Comparison of ENCODE assay signal across 24 cellular contexts in genomic region chr18:47260924-47261701, GRCh38. TPM values are rescaled to one million over a fixed set of nuclear protein-coding genes. Genes with fewer than 3 reads are reported as not detected.
DNase-seq lines count a peak whose midpoint lies in the region; TF ChIP-seq lines count a peak whose summit lies in the region.
"Had no signal": no experiment of that assay in that cellular context is flagged by ENCODE, and none has a peak within 500 bp of the region (broad histone marks: within the 10 kb centered on the region; RNA-seq: fewer than 3 reads in every experiment).

No MANE protein-coding gene starts in this region.

- no peak overlapping the region for H2AFZ ChIP-seq in MM.1S (ENCODE audit: low read length)
- H2AFZ ChIP-seq: GM23248 had no signal

- H3K9ac ChIP-seq in MM.1S (ENCODE audit: low read length): no peak overlapping the region
- H3K9ac ChIP-seq: GM23248 had no signal

- WGBS in thyroid gland, 2 donors: 8 to 9% methylated on average over 43 to 53 of the region's 64 CpGs

- H3K9me3 ChIP-seq in thyroid gland: no peaks in the 10 kb centered on the region
- H3K9me3 ChIP-seq in MM.1S (replicated peaks; ENCODE audit: insufficient read depth, low read length): no peaks in the 10 kb centered on the region

- no peak overlapping the region for H3K27ac Mint-ChIP-seq in brain
- no peak overlapping the region for H3K27ac Mint-ChIP-seq in activated T-helper 2 cell treated with anti-CD3 and anti-CD28 coated beads, Interferon-gamma antibody, Interleukin-2, Interleukin-4, amounts not matched to agents 10 μg/mL and 5 μg/mL and 100 μg/mL, durations not matched to agents 14 hours and 24 hours and 36 hours
- H3K27ac Mint-ChIP-seq: T-helper 2 cell treated with Interferon-gamma antibody and Interleukin-4, amounts not matched to agents 5 μg/mL and 100 μg/mL, for 36 hours had no signal

- H3K27me3 Mint-ChIP-seq in brain: peaks cover 99% of the 10 kb centered on the region
- peaks cover 64% of the 10 kb centered on the region for H3K27me3 Mint-ChIP-seq in activated T-helper 2 cell treated with anti-CD3 and anti-CD28 coated beads, Interferon-gamma antibody, Interleukin-2, Interleukin-4, amounts not matched to agents 10 μg/mL and 5 μg/mL and 100 μg/mL, durations not matched to agents 14 hours and 24 hours and 36 hours (ENCODE audit: low read depth)

- peaks cover 0 to 15% (median 3%) of the 10 kb centered on the region in 5 experiments for H3K9me3 Mint-ChIP-seq in brain
- H3K9me3 Mint-ChIP-seq in activated T-helper 2 cell treated with anti-CD3 and anti-CD28 coated beads, Interferon-gamma antibody, Interleukin-2, Interleukin-4, amounts not matched to agents 10 μg/mL and 5 μg/mL and 100 μg/mL, durations not matched to agents 14 hours and 24 hours and 36 hours: no peaks in the 10 kb centered on the region
- H3K9me3 Mint-ChIP-seq: T-helper 2 cell treated with Interferon-gamma antibody and Interleukin-4, amounts not matched to agents 5 μg/mL and 100 μg/mL, for 36 hours had no signal

- peaks cover 32% of the 10 kb centered on the region for H3K4me1 Mint-ChIP-seq in brain
- H3K4me1 Mint-ChIP-seq in activated T-helper 2 cell treated with anti-CD3 and anti-CD28 coated beads, Interferon-gamma antibody, Interleukin-2, Interleukin-4, amounts not matched to agents 10 μg/mL and 5 μg/mL and 100 μg/mL, durations not matched to agents 14 hours and 24 hours and 36 hours (ENCODE audit: low read depth): no peaks in the 10 kb centered on the region
- H3K4me1 Mint-ChIP-seq: naive B cell had no signal

- H3K4me2 ChIP-seq in MM.1S (ENCODE audit: low read depth, low read length): no peak overlapping the region

- TF ChIP-seq CTCF in C4-2B (conservative IDR thresholded peaks at IDR 0.05) (peak; percentile 20), GM12874 (IDR thresholded peaks at IDR 0.05; ENCODE audit: insufficient read depth, low read depth, low read length) (0 out of 2 replicates have a peak, but pooled peaks have one; percentile 14), brain (conservative IDR thresholded peaks at IDR 0.05) (peak in 1 of 2 experiments; percentile 36), thyroid gland (IDR thresholded peaks at IDR 0.05) (no peak), MM.1S (IDR thresholded peaks at IDR 0.05; ENCODE audit: low read length) (no peak)

- H4K20me1 ChIP-seq in MM.1S (ENCODE audit: insufficient read depth, low read length): no peaks in the 10 kb centered on the region

- H3K4me3 ChIP-seq in thyroid gland (replicated peaks in 1 of 3) (no peak overlapping the region), MM.1S (ENCODE audit: low read length) (no peak overlapping the region)
- H3K4me3 ChIP-seq: esophagus squamous epithelium, GM23248 had no signal

- intact Hi-C loops in activated T-helper 2 cell treated with anti-CD3 and anti-CD28 coated beads, Interferon-gamma antibody, Interleukin-2, Interleukin-4, amounts not matched to agents 10 μg/mL and 5 μg/mL and 100 μg/mL, durations not matched to agents 14 hours and 24 hours and 36 hours (cut with micrococcal nuclease): no loop called here
- intact Hi-C loops in thyroid gland (cut with DNase I): no loop called here

- H3K9me2 ChIP-seq in MM.1S (replicated peaks; ENCODE audit: insufficient read depth, low read length): no peaks in the 10 kb centered on the region

- H3K36me3 ChIP-seq in thyroid gland (no peaks in the 10 kb centered on the region), MM.1S (replicated peaks; ENCODE audit: insufficient read depth, low read length) (no peaks in the 10 kb centered on the region)
- H3K36me3 ChIP-seq: esophagus squamous epithelium had no signal

- no peaks in the 10 kb centered on the region for H3F3A ChIP-seq in MM.1S (ENCODE audit: insufficient read depth, low read length)

- no peaks in the 10 kb centered on the region for H3K79me2 ChIP-seq in MM.1S (ENCODE audit: low read length)

- H3K27me3 ChIP-seq in thyroid gland (peaks cover 50% of the 10 kb centered on the region), MM.1S (replicated peaks; ENCODE audit: insufficient read depth, low read length) (no peaks in the 10 kb centered on the region)

- peak overlapping the region in 3 of 5 experiments; percentile 32 to 78 (median 65) for H3K4me3 Mint-ChIP-seq in brain
- H3K4me3 Mint-ChIP-seq in activated T-helper 2 cell treated with anti-CD3 and anti-CD28 coated beads, Interferon-gamma antibody, Interleukin-2, Interleukin-4, amounts not matched to agents 10 μg/mL and 5 μg/mL and 100 μg/mL, durations not matched to agents 14 hours and 24 hours and 36 hours (ENCODE audit: low read depth): no peak overlapping the region
- H3K4me3 Mint-ChIP-seq: T-helper 2 cell treated with Interferon-gamma antibody and Interleukin-4, amounts not matched to agents 5 μg/mL and 100 μg/mL, for 36 hours had no signal

- H3K36me3 Mint-ChIP-seq in brain: no peaks in the 10 kb centered on the region
- no peaks in the 10 kb centered on the region for H3K36me3 Mint-ChIP-seq in activated T-helper 2 cell treated with anti-CD3 and anti-CD28 coated beads, Interferon-gamma antibody, Interleukin-2, Interleukin-4, amounts not matched to agents 10 μg/mL and 5 μg/mL and 100 μg/mL, durations not matched to agents 14 hours and 24 hours and 36 hours (ENCODE audit: low read depth)

- no peak overlapping the region for H3K27ac ChIP-seq in C4-2B
- no peak overlapping the region for H3K27ac ChIP-seq in thyroid gland
- no peak overlapping the region for H3K27ac ChIP-seq in MM.1S (ENCODE audit: low read length)
- H3K27ac ChIP-seq: esophagus squamous epithelium, GM23248 had no signal

- no peak for TF ChIP-seq POLR2A in thyroid gland (IDR thresholded peaks at IDR 0.05)

- peak; percentile 54 for DNase-seq in islet precursor cell
- DNase-seq in activated T-helper 2 cell treated with anti-CD3 and anti-CD28 coated beads, Interferon-gamma antibody, Interleukin-2, Interleukin-4, amounts not matched to agents 10 μg/mL and 5 μg/mL and 100 μg/mL, durations not matched to agents 14 hours and 24 hours and 36 hours (ENCODE audit: low spot score): no peak
- DNase-seq in thyroid gland: no peak
- no peak for DNase-seq in MM.1S
- DNase-seq in NCI-H1417 (lab: John Stamatoyannopoulos, UW): no peak
- DNase-seq: activated effector memory CD4-positive, alpha-beta T cell treated with anti-CD3 and anti-CD28 coated beads, Interleukin-2, amount 50 U/mL, for 16 hours; central memory CD4-positive, alpha-beta T cell; DMS79; esophagus squamous epithelium; naive B cell; NCI-H2081; NCI-H69; stimulated activated CD4-positive, alpha-beta T cell treated with anti-CD3 and anti-CD28 coated beads, Interleukin-4, amount 100 ng/mL, for 4 hours had no signal

- H3K4me1 ChIP-seq in thyroid gland (peaks cover 0 to 15% of the 10 kb centered on the region in 2 donors), MM.1S (ENCODE audit: low read length) (no peaks in the 10 kb centered on the region)

RNA-seq across cellular contexts. Expression of gene SKOR2, which starts 9.7 kb away (rescaled TPM):
- not detected for polyA plus RNA-seq in brain (ENCODE audit: insufficient read depth, low read depth, low replicate concordance)
- not detected in 2 replicates for total RNA-seq in activated T-helper 2 cell treated with anti-CD3 and anti-CD28 coated beads, Interferon-gamma antibody, Interleukin-2, Interleukin-4, amounts not matched to agents 10 μg/mL and 5 μg/mL and 100 μg/mL, durations not matched to agents 14 hours and 24 hours and 36 hours
- not detected for total RNA-seq in thyroid gland
- total RNA-seq: esophagus squamous epithelium, glomerular endothelial cell, GM23248, kidney epithelial cell, mammary epithelial cell, SK-MEL-5 had no signal
- polyA plus RNA-seq: adipose tissue, GM23248, mammary epithelial cell, small intestine had no signal

Comparison
In these comparisons a context has a peak if more than half of its experiments do, and no peak if none do; other contexts are left out.
1. CTCF ChIP-seq: peak in C4-2B (single experiment) and GM12874 (single experiment); none in thyroid gland (0 of 6) and MM.1S (single experiment).